In the genomic region with DNA sequence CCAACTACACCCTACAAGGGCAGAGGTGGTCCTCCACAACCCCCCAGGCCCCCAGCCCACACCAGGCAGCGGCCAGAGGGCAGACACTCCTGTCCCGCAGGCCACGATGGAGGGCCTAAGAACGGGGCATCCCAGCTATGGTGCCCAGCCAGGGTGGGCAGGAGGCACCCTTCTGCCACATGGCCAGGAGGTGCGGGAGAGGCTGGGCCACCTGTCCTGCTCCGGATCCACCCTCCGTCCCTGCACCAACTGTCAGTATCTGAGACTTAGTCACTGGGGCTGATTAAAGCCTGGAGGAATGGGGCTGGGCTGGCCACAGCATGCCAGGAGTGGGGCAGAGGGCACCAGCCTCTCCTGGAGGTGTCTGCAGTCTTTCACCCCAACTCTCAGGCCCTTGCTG, we compare ENCODE assay signal across 22 cellular contexts. TPM values are rescaled to one million over a fixed set of nuclear protein-coding genes. Genes with fewer than 3 reads are reported as not detected.
DNase-seq lines count a peak whose midpoint lies in the region; ATAC-seq, FAIRE-seq and TF ChIP-seq lines count a peak whose summit lies in the region.
"Had no signal": no experiment of that assay in that cellular context is flagged by ENCODE, and none has a peak within 500 bp of the region (broad histone marks: within the 10 kb centered on the region; RNA-seq: fewer than 3 reads in every experiment).

No MANE protein-coding gene starts in this region.

- peaks cover 33% of the 10 kb centered on the region for H3K36me3 ChIP-seq in RWPE2 (ENCODE audit: low read depth)
- peaks cover 9 to 28% of the 10 kb centered on the region in 2 experiments for H3K36me3 ChIP-seq in keratinocyte (ENCODE audit: control insufficient read depth in 2 of 2, extremely low read depth in 1 of 2, insufficient read depth in 2 of 2, low read length in 2 of 2)
- peaks cover 0 to 8% (median 0%) of the 10 kb centered on the region in 4 donors for H3K36me3 ChIP-seq in transverse colon

- H3K9ac ChIP-seq in keratinocyte (ENCODE audit: control insufficient read depth, extremely low read depth, insufficient read depth, low read length): no peak overlapping the region

- no peaks in the 10 kb centered on the region for H3K9me1 ChIP-seq in keratinocyte (ENCODE audit: control insufficient read depth, extremely low read depth, insufficient read depth, low read length)

- TF ChIP-seq CTCF in RWPE2 (IDR thresholded peaks at IDR 0.05; ENCODE audit: poor library complexity, severe bottlenecking) (no peak), keratinocyte (optimal IDR thresholded peaks at IDR 0.05 in 1 of 3, IDR thresholded peaks at IDR 0.05 in 1 of 3, conservative IDR thresholded peaks at IDR 0.05 in 1 of 3; ENCODE audit: extremely low read depth in 1 of 3, insufficient read depth in 2 of 3, low read length in 3 of 3) (no peak), transverse colon (IDR thresholded peaks at IDR 0.05) (no peak)

- H3K27ac ChIP-seq in RWPE2 (ENCODE audit: poor library complexity, severe bottlenecking) (peak overlapping the region; percentile 50), keratinocyte (ENCODE audit: control insufficient read depth, insufficient read depth, low read length) (no peak overlapping the region), transverse colon (no peak overlapping the region)
- H3K27ac ChIP-seq: C4-2B, tibial nerve had no signal

- TF ChIP-seq POLR2A in transverse colon (IDR thresholded peaks at IDR 0.05): no peak

- H3K27me3 ChIP-seq in RWPE2 (ENCODE audit: insufficient read depth, poor library complexity, severe bottlenecking) (no peaks in the 10 kb centered on the region), keratinocyte (ENCODE audit: control insufficient read depth, extremely low read depth, insufficient read depth, low read length) (no peaks in the 10 kb centered on the region), transverse colon (no peaks in the 10 kb centered on the region)
- H3K27me3 ChIP-seq: tibial nerve had no signal

- H3K4me2 ChIP-seq in keratinocyte (ENCODE audit: control insufficient read depth, extremely low read depth, insufficient read depth, low read depth, low read length): peak overlapping the region; percentile 10

- dilution Hi-C loops in keratinocyte (cut with MboI; ENCODE audit: extremely low pct_ligation_motif_present, low sequenced_read_pairs): no loop called here

- H3K79me2 ChIP-seq in keratinocyte (ENCODE audit: control insufficient read depth, insufficient read depth, low read length): peaks cover 2% of the 10 kb centered on the region

- peak; percentile 36 for FAIRE-seq in keratinocyte (lab: Jason Lieb, UNC)
- no peak for FAIRE-seq in GM19239 (lab: Jason Lieb, UNC)

- DNase-seq in HCEC 1CT: peak; percentile 40
- peak; percentile 67 for DNase-seq in RWPE2 (ENCODE audit: low spot score)
- no peak for DNase-seq in keratinocyte (ENCODE audit: low read depth, low spot score)
- peak; percentile 59 for DNase-seq in transverse colon
- DNase-seq in GM19239 (ENCODE audit: insufficient read length, low spot score): no peak
- no peak for DNase-seq in OCI-M1 (lab: John Stamatoyannopoulos, UW)
- DNase-seq: activated CD4-positive, alpha-beta T cell treated with anti-CD3 and anti-CD28 coated beads, Interleukin-2, amount 50 U/mL, for 48 hours; activated naive CD4-positive, alpha-beta T cell treated with anti-CD3 and anti-CD28 coated beads, Interleukin-2, amount 50 U/mL, for 16 hours; activated T-cell treated with anti-CD3 and anti-CD28 coated beads, Interleukin-2, amount 50 U/mL, for 1 hour; cortex of kidney; DMS153; natural killer cell; NCI-H1092; NCI-H748 treated with DMSO at 0.1 percent for 48 hours; stimulated activated CD4-positive, alpha-beta T cell treated with anti-CD3 and anti-CD28 coated beads, Interleukin-12 subunit alpha, Interleukin-12 subunit beta, amount 100 ng/mL, for 4 hours; SW 1271 had no signal

- H2AFZ ChIP-seq in keratinocyte (ENCODE audit: control insufficient read depth, low read length): no peak overlapping the region

- H3K4me3 ChIP-seq in RWPE2 (ENCODE audit: severe bottlenecking) (no peak overlapping the region), keratinocyte (ENCODE audit: control insufficient read depth in 2 of 3, extremely low read depth in 1 of 3, insufficient read depth in 2 of 3, low read depth in 1 of 3, low read length in 3 of 3) (no peak overlapping the region), transverse colon (no peak overlapping the region)
- H3K4me3 ChIP-seq: lung, tibial nerve had no signal

- intact Hi-C loops in transverse colon (cut with DNase I; ENCODE audit: low total_unique reads): loop anchor here (5.0 kb wide), 1 partner anchor 1722 kb away; no protein-coding TSS in a partner anchor

- WGBS in transverse colon (ENCODE audit: low coverage in 1 of 2), 2 donors: 69% methylated on average over 5 of the region's 7 CpGs; no CpG with 5 or more reads in 1 of the 2 donors

- H4K20me1 ChIP-seq in keratinocyte (ENCODE audit: control insufficient read depth, extremely low read depth, insufficient read depth, low read length): no peaks in the 10 kb centered on the region

- H3K4me1 ChIP-seq in RWPE2 (ENCODE audit: insufficient read depth, poor library complexity, severe bottlenecking) (peaks cover 7% of the 10 kb centered on the region), keratinocyte (ENCODE audit: control insufficient read depth, extremely low read depth, insufficient read depth, low read length) (peaks cover 10% of the 10 kb centered on the region), transverse colon (no peaks in the 10 kb centered on the region)

- H3K9me3 ChIP-seq in RWPE2 (ENCODE audit: severe bottlenecking): no peaks in the 10 kb centered on the region
- no peaks in the 10 kb centered on the region for H3K9me3 ChIP-seq in keratinocyte (ENCODE audit: control insufficient read depth, low read depth, low read length)
- no peaks in the 10 kb centered on the region for H3K9me3 ChIP-seq in transverse colon
- H3K9me3 ChIP-seq: tibial nerve had no signal

- ATAC-seq in RWPE2 (ENCODE audit: low read depth) (peak; percentile 96), GM18870 (IDR thresholded peaks at IDR 0.05; ENCODE audit: unreplicated experiment) (no peak), HG02885 (IDR thresholded peaks at IDR 0.05; ENCODE audit: poor library complexity, unreplicated experiment) (no peak)
- ATAC-seq: natural killer cell had no signal

- TF ChIP-seq EP300 in transverse colon (IDR thresholded peaks at IDR 0.05; ENCODE audit: low read depth): no peak

- in situ Hi-C loops in transverse colon (cut with MboI; ENCODE audit: low pct_ligation_motif_present in 1 of 4, low pct_unique_long_range_greater_than_20kb in 1 of 4, low sequenced_read_pairs in 3 of 4): no loop called here

RNA-seq across cellular contexts. Expression of a gene that starts 37.9 kb away (rescaled TPM):
- 10.6 to 21.4 TPM (median 15.8 TPM) in 3 replicates for polyA plus RNA-seq in keratinocyte
- polyA plus RNA-seq in keratinocyte (2011; ENCODE audit: low read depth): 17.1 TPM
- 4.4 and 10.0 TPM in 2 replicates for polyA plus RNA-seq in keratinocyte (2011; cell fraction: cytosol; rRNA removed)
- 56.7 and 70.6 TPM in 2 replicates for polyA plus RNA-seq in keratinocyte (2011; cell fraction: nucleus; rRNA removed)
- 23.7 and 30.5 TPM in 2 replicates for polyA plus RNA-seq in keratinocyte (2012; ENCODE audit: low replicate concordance)
- polyA minus RNA-seq in keratinocyte: 24.1 to 62.9 TPM (median 26.8 TPM) in 3 replicates
- 24.0 TPM for polyA minus RNA-seq in keratinocyte (2011; cell fraction: cytosol; rRNA and poly(A)+ RNA removed)
- 27.1 and 33.3 TPM in 2 replicates for polyA minus RNA-seq in keratinocyte (2011; cell fraction: nucleus; rRNA and poly(A)+ RNA removed)
- total RNA-seq in transverse colon: 10 to 100 TPM; 19.1 to 74.1 (median 21.3) TPM

RNA-seq across cellular contexts. Expression of a gene that starts 58.7 kb away (rescaled TPM):
- not detected in 3 replicates for polyA plus RNA-seq in keratinocyte
- not detected for polyA plus RNA-seq in keratinocyte (2011; ENCODE audit: low read depth)
- not detected in 2 replicates for polyA plus RNA-seq in keratinocyte (2011; cell fraction: cytosol; rRNA removed)
- polyA plus RNA-seq in keratinocyte (2011; cell fraction: nucleus; rRNA removed): not detected in 2 replicates
- 0.04 TPM in 1 of 2 replicates, not detected in the other for polyA plus RNA-seq in keratinocyte (2012; ENCODE audit: low replicate concordance)
- under 0.01 TPM in 1 of 3 replicates, not detected in the others for polyA minus RNA-seq in keratinocyte
- polyA minus RNA-seq in keratinocyte (2011; cell fraction: cytosol; rRNA and poly(A)+ RNA removed): not detected
- polyA minus RNA-seq in keratinocyte (2011; cell fraction: nucleus; rRNA and poly(A)+ RNA removed): not detected in 2 replicates
- 100 to 1,000 TPM; 111 to 354 (median 170) TPM for total RNA-seq in transverse colon
- total RNA-seq: posterior vena cava, tibial nerve had no signal

Comparison
In these comparisons a context has a peak if more than half of its experiments do, and no peak if none do; other contexts are left out.
1. DNase-seq: peak in HCEC 1CT (single experiment), RWPE2 (single experiment) and transverse colon (single experiment); none in keratinocyte (single experiment), GM19239 (single experiment) and OCI-M1 (single experiment).